ENCODE assay signal across 18 cellular contexts in genomic region chrX:77892887-77893286, GRCh38. TPM values are rescaled to one million over a fixed set of nuclear protein-coding genes. Genes with fewer than 3 reads are reported as not detected.
DNase-seq lines count a peak whose midpoint lies in the region; ATAC-seq and TF ChIP-seq lines count a peak whose summit lies in the region.
"Had no signal": no experiment of that assay in that cellular context is flagged by ENCODE, and none has a peak within 500 bp of the region (broad histone marks: within the 10 kb centered on the region; RNA-seq: fewer than 3 reads in every experiment).

No MANE protein-coding gene starts in this region.

- no peaks in the 10 kb centered on the region for H3K27me3 Mint-ChIP-seq in activated CD4-positive, alpha-beta T cell treated with anti-CD3 and anti-CD28 coated beads, Interleukin-2, amount 10 ng/mL, durations not matched to agents 7 days and 5 days
- peaks cover 8% of the 10 kb centered on the region for H3K27me3 Mint-ChIP-seq in nephron progenitor cell (ENCODE audit: low read depth, poor library complexity)
- H3K27me3 Mint-ChIP-seq: IgD-negative memory B cell had no signal

- CTCF ChIA-PET in activated CD4-positive, alpha-beta T cell treated with anti-CD3 and anti-CD28 coated beads, Interleukin-2, amount 10 ng/mL, durations not matched to agents 7 days and 5 days (lab: Charles Lee): interaction anchor here (0.7 kb wide), 1 partner anchor 19 kb away, joined by 3 read pairs; no protein-coding TSS in a partner anchor

- no peak for DNase-seq in activated CD4-positive, alpha-beta T cell treated with anti-CD3 and anti-CD28 coated beads, Interleukin-2, amount 10 ng/mL, durations not matched to agents 7 days and 5 days
- DNase-seq in activated CD4-positive, alpha-beta T cell treated with anti-CD3 and anti-CD28 coated beads for 1 hour: no peak
- no peak for DNase-seq in GM06990 (ENCODE audit: extremely low read depth, insufficient read length)
- no peak for DNase-seq in activated naive CD4-positive, alpha-beta T cell treated with anti-CD3 and anti-CD28 coated beads, Interleukin-2, amount 50 U/mL, for 72 hours (ENCODE audit: low spot score in 2 of 2)
- DNase-seq in nephron progenitor cell: no peak
- DNase-seq in dermis blood vessel endothelial cell: no peak
- DNase-seq in thyroid gland: no peak
- DNase-seq: ACHN; brain microvascular endothelial cell; effector CD4-positive, alpha-beta T cell; NCI-H1092 treated with DMSO at 0.1 percent for 48 hours; stimulated activated CD4-positive, alpha-beta T cell treated with anti-CD3 and anti-CD28 coated beads, Interleukin-4, amount 100 ng/mL, for 24 hours; uterus had no signal

- no peak overlapping the region for H3K27ac ChIP-seq in thyroid gland
- H3K27ac ChIP-seq: brain microvascular endothelial cell, SJSA1, uterus, VCaP had no signal

- no peak for TF ChIP-seq POLR2A in thyroid gland (IDR thresholded peaks at IDR 0.05)

- ATAC-seq in activated naive CD4-positive, alpha-beta T cell treated with anti-CD3 and anti-CD28 coated beads, Interleukin-2, amount 50 U/mL, for 72 hours: no peak
- ATAC-seq in GM21529 (IDR thresholded peaks at IDR 0.05; ENCODE audit: unreplicated experiment): no peak
- ATAC-seq: sciatic nerve had no signal

- no peaks in the 10 kb centered on the region for H3K4me1 ChIP-seq in thyroid gland
- H3K4me1 ChIP-seq: SJSA1, uterus had no signal

- H3K9me3 Mint-ChIP-seq in activated CD4-positive, alpha-beta T cell treated with anti-CD3 and anti-CD28 coated beads, Interleukin-2, amount 10 ng/mL, durations not matched to agents 7 days and 5 days: no peaks in the 10 kb centered on the region
- no peaks in the 10 kb centered on the region for H3K9me3 Mint-ChIP-seq in activated naive CD4-positive, alpha-beta T cell treated with anti-CD3 and anti-CD28 coated beads, Interleukin-2, amount 50 U/mL, for 72 hours
- H3K9me3 Mint-ChIP-seq in nephron progenitor cell: peaks cover 41% of the 10 kb centered on the region
- H3K9me3 Mint-ChIP-seq: IgD-negative memory B cell had no signal

- TF ChIP-seq CTCF in GM06990 (IDR thresholded peaks at IDR 0.05; ENCODE audit: insufficient read depth, low read length, poor library complexity, severe bottlenecking) (no peak), nephron progenitor cell (IDR thresholded peaks at IDR 0.05) (no peak), thyroid gland (IDR thresholded peaks at IDR 0.05) (no peak)

- H3K9me3 ChIP-seq in thyroid gland: no peaks in the 10 kb centered on the region
- H3K9me3 ChIP-seq: SJSA1, uterus had no signal

- intact Hi-C loops in thyroid gland (cut with DNase I): no loop called here

- peaks cover 22% of the 10 kb centered on the region for H3K4me1 Mint-ChIP-seq in activated CD4-positive, alpha-beta T cell treated with anti-CD3 and anti-CD28 coated beads, Interleukin-2, amount 10 ng/mL, durations not matched to agents 7 days and 5 days
- H3K4me1 Mint-ChIP-seq in nephron progenitor cell: peaks cover 14% of the 10 kb centered on the region

- H3K36me3 Mint-ChIP-seq in activated CD4-positive, alpha-beta T cell treated with anti-CD3 and anti-CD28 coated beads, Interleukin-2, amount 10 ng/mL, durations not matched to agents 7 days and 5 days (ENCODE audit: low read depth): peaks cover 14% of the 10 kb centered on the region
- H3K36me3 Mint-ChIP-seq in activated naive CD4-positive, alpha-beta T cell treated with anti-CD3 and anti-CD28 coated beads, Interleukin-2, amount 50 U/mL, for 72 hours: peaks cover 6 to 11% of the 10 kb centered on the region in 2 donors
- H3K36me3 Mint-ChIP-seq in nephron progenitor cell (ENCODE audit: low read depth): peaks cover 20% of the 10 kb centered on the region
- H3K36me3 Mint-ChIP-seq: IgD-negative memory B cell had no signal

- peak overlapping the region; percentile 71; the same call in 1 of the 2 replicates for H3K4me3 ChIP-seq in GM06990 (replicated peaks; ENCODE audit: low read depth, low read length)
- no peak overlapping the region for H3K4me3 ChIP-seq in thyroid gland (replicated peaks in 1 of 3)
- H3K4me3 ChIP-seq: SJSA1, uterus had no signal

- H3K27me3 ChIP-seq in GM06990 (replicated peaks; ENCODE audit: control insufficient read depth, insufficient read depth, low read length): no peaks in the 10 kb centered on the region
- no peaks in the 10 kb centered on the region for H3K27me3 ChIP-seq in thyroid gland
- H3K27me3 ChIP-seq: brain microvascular endothelial cell, SJSA1, uterus had no signal

- WGBS in thyroid gland, 2 donors: 90 to 98% methylated on average over 2 of the region's 2 CpGs

- H3K4me3 Mint-ChIP-seq in activated CD4-positive, alpha-beta T cell treated with anti-CD3 and anti-CD28 coated beads, Interleukin-2, amount 10 ng/mL, durations not matched to agents 7 days and 5 days: peak overlapping the region; percentile 95
- H3K4me3 Mint-ChIP-seq in nephron progenitor cell: peak overlapping the region; percentile 60

- H3K36me3 ChIP-seq in GM06990 (ENCODE audit: control insufficient read depth, insufficient read depth, low read length) (peaks cover 2% of the 10 kb centered on the region; the same call in 1 of the 2 replicates), thyroid gland (no peaks in the 10 kb centered on the region)
- H3K36me3 ChIP-seq: brain microvascular endothelial cell, uterus had no signal

- POLR2A ChIA-PET in activated CD4-positive, alpha-beta T cell treated with anti-CD3 and anti-CD28 coated beads, Interleukin-2, amount 10 ng/mL, durations not matched to agents 7 days and 5 days (lab: Charles Lee): no interaction called here

- H3K27ac Mint-ChIP-seq in activated CD4-positive, alpha-beta T cell treated with anti-CD3 and anti-CD28 coated beads, Interleukin-2, amount 10 ng/mL, durations not matched to agents 7 days and 5 days: peak overlapping the region; percentile 48
- peak overlapping the region; percentile 35 to 55 for H3K27ac Mint-ChIP-seq in activated naive CD4-positive, alpha-beta T cell treated with anti-CD3 and anti-CD28 coated beads, Interleukin-2, amount 50 U/mL, for 72 hours
- H3K27ac Mint-ChIP-seq in nephron progenitor cell: no peak overlapping the region

RNA-seq across cellular contexts. Expression of gene MAGT1, which starts 2.3 kb away (rescaled TPM):
- 10 to 100 TPM; 51.4 to 51.7 TPM for total RNA-seq in activated CD4-positive, alpha-beta T cell treated with anti-CD3 and anti-CD28 coated beads, Interleukin-2, amount 10 ng/mL, durations not matched to agents 7 days and 5 days
- 10 to 100 TPM; 26.5 to 39.5 TPM for total RNA-seq in activated naive CD4-positive, alpha-beta T cell treated with anti-CD3 and anti-CD28 coated beads, Interleukin-2, amount 50 U/mL, for 72 hours
- 142 and 160 TPM in 2 replicates for total RNA-seq in dermis blood vessel endothelial cell
- total RNA-seq in thyroid gland: 100 to 1,000 TPM in 3 of 4 donors, 10 to 100 TPM in 1; 85.1 to 156 (median 109) TPM

RNA-seq across cellular contexts. Expression of gene COX7B, which starts 6.4 kb away (rescaled TPM):
- total RNA-seq in activated CD4-positive, alpha-beta T cell treated with anti-CD3 and anti-CD28 coated beads, Interleukin-2, amount 10 ng/mL, durations not matched to agents 7 days and 5 days: 100 to 1,000 TPM; 244 to 298 TPM
- total RNA-seq in activated naive CD4-positive, alpha-beta T cell treated with anti-CD3 and anti-CD28 coated beads, Interleukin-2, amount 50 U/mL, for 72 hours: 100 to 1,000 TPM; 269 to 284 TPM
- total RNA-seq in dermis blood vessel endothelial cell: 279 and 458 TPM in 2 replicates
- total RNA-seq in thyroid gland: 100 to 1,000 TPM; 283 to 627 (median 563) TPM

RNA-seq across cellular contexts. Expression of gene ATP7A, which starts 17.6 kb away (rescaled TPM):
- 10 to 100 TPM; 11.9 to 13.3 TPM for total RNA-seq in activated CD4-positive, alpha-beta T cell treated with anti-CD3 and anti-CD28 coated beads, Interleukin-2, amount 10 ng/mL, durations not matched to agents 7 days and 5 days
- 10 to 100 TPM in 1 of 2 donors, 1 to 10 TPM in 1; 8.1 to 14.7 TPM for total RNA-seq in activated naive CD4-positive, alpha-beta T cell treated with anti-CD3 and anti-CD28 coated beads, Interleukin-2, amount 50 U/mL, for 72 hours
- total RNA-seq in dermis blood vessel endothelial cell (10.9 and 14.1 TPM in 2 replicates), thyroid gland (10 to 100 TPM; 11.4 to 22.9 (median 14.4) TPM)
